18 cellular contexts compared by ENCODE assay signal in the genomic region with DNA sequence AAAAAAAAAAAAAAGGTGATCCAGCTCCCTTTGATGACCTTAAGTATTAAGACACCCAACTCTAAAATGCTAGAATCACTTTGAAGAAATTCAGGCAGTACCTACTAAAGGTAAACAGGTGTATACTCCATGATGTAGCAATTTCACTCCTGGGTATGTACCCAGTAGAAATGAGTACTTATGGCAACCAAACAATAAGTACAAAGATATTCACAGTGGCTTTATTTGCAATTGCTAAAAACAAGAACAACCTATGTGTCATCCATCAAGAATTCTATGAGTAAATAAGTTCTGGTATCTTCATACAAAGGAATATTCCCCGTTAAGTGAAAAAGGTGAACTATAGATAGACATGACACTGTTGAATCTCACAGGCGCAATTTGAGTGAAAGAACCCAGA.
"Had no signal": no experiment of that assay in that cellular context is flagged by ENCODE, and none has a peak within 500 bp of the region (broad histone marks: within the 10 kb centered on the region; RNA-seq: fewer than 3 reads in every experiment).

No MANE protein-coding gene starts in this region.

- H3K4me1 ChIP-seq: breast epithelium, right atrium auricular region had no signal

- H3K27ac ChIP-seq: breast epithelium, left ventricle myocardium inferior, right atrium auricular region, VCaP had no signal

- DNase-seq: activated CD4-positive, alpha-beta T cell treated with anti-CD3 and anti-CD28 coated beads for 1 hour; activated CD4-positive, alpha-beta T cell treated with anti-CD3 and anti-CD28 coated beads, Interleukin-2, amount 50 U/mL, for 48 hours; activated naive CD4-positive, alpha-beta T cell treated with Interleukin-2 at 50 U/mL for 16 hours; aorta; dermis blood vessel endothelial cell; hippocampal formation; kidney; left ventricle myocardium inferior; naive B cell; stimulated activated naive CD8-positive, alpha-beta T cell treated with anti-CD3 and anti-CD28 coated beads, Interleukin-15, Interleukin-2, amounts not matched to agents 100 U/mL and 50 U/mL, for 24 hours; T-helper 1 cell; T1000 had no signal

- H3K4me3 ChIP-seq: breast epithelium, left ventricle myocardium inferior, right atrium auricular region, smooth muscle cell had no signal

- H3K9me3 Mint-ChIP-seq: activated T-helper 17 cell treated with anti-CD3 and anti-CD28 coated beads, Interleukin-2, amount 50 U/mL, for 72 hours; naive B cell; type B pancreatic cell had no signal

- H3K27ac Mint-ChIP-seq: activated T-helper 17 cell treated with anti-CD3 and anti-CD28 coated beads, Interleukin-2, amount 50 U/mL, for 72 hours; type B pancreatic cell had no signal

- H3K36me3 ChIP-seq: breast epithelium, left ventricle myocardium inferior, right atrium auricular region had no signal

- ATAC-seq: activated T-helper 17 cell treated with anti-CD3 and anti-CD28 coated beads, Interleukin-2, amount 50 U/mL, for 72 hours; stimulated activated naive CD8-positive, alpha-beta T cell treated with anti-CD3 and anti-CD28 coated beads, Interleukin-15, Interleukin-2, amounts not matched to agents 100 U/mL and 50 U/mL, for 24 hours had no signal

- H3K27me3 ChIP-seq: breast epithelium, right atrium auricular region had no signal

- H3K4me3 Mint-ChIP-seq: activated T-helper 17 cell treated with anti-CD3 and anti-CD28 coated beads, Interleukin-2, amount 50 U/mL, for 72 hours; naive B cell; type B pancreatic cell had no signal

- H3K27me3 Mint-ChIP-seq: activated T-helper 17 cell treated with anti-CD3 and anti-CD28 coated beads, Interleukin-2, amount 50 U/mL, for 72 hours had no signal

- H3K4me1 Mint-ChIP-seq: activated T-helper 17 cell treated with anti-CD3 and anti-CD28 coated beads, Interleukin-2, amount 50 U/mL, for 72 hours had no signal

- H3K9me3 ChIP-seq: breast epithelium, left ventricle myocardium inferior, right atrium auricular region had no signal
